ENCODE assay signal across 20 cellular contexts in the genomic region with DNA sequence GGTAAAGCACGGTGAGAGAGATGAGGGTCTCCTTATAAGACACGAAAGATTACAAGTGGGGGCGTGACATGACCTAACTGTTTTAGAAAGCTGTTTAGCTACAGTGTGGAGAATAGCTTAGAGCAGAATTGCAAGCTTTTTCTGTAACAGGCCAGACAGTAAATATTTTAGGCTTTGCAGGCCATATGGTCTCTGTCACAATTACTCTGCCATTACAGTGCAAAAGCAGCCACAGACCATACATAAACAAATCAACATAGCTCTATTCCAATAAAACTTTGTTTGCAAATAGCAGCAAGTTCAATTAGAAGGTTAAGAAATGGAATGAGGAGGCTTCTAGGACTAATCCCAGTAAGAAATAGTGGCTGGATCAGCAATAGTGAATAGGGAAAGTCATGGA. TPM values are rescaled to one million over a fixed set of nuclear protein-coding genes. Genes with fewer than 3 reads are reported as not detected.
DNase-seq lines count a peak whose midpoint lies in the region; ATAC-seq and TF ChIP-seq lines count a peak whose summit lies in the region.
"Had no signal": no experiment of that assay in that cellular context is flagged by ENCODE, and none has a peak within 500 bp of the region (broad histone marks: within the 10 kb centered on the region; RNA-seq: fewer than 3 reads in every experiment).

No MANE protein-coding gene starts in this region.

- H3K4me1 Mint-ChIP-seq in activated CD8-positive, alpha-beta T cell treated with anti-CD3 and anti-CD28 coated beads for 36 hours (ENCODE audit: low read depth), result no peaks in the 10 kb centered on the region
- peaks cover 2% of the 10 kb centered on the region for H3K4me1 Mint-ChIP-seq in activated CD8-positive, alpha-beta T cell treated with anti-CD3 and anti-CD28 coated beads, Interleukin-2, amount 10 ng/mL, durations not matched to agents 7 days and 5 days (ENCODE audit: low read depth)
- H3K4me1 Mint-ChIP-seq: B cell had no signal

- no peaks in the 10 kb centered on the region for H3K27me3 Mint-ChIP-seq in activated CD8-positive, alpha-beta T cell treated with anti-CD3 and anti-CD28 coated beads for 36 hours
- no peaks in the 10 kb centered on the region for H3K27me3 Mint-ChIP-seq in activated CD8-positive, alpha-beta T cell treated with anti-CD3 and anti-CD28 coated beads, Interleukin-2, amount 10 ng/mL, durations not matched to agents 7 days and 5 days (ENCODE audit: low read depth)
- H3K27me3 Mint-ChIP-seq: B cell had no signal

- intact Hi-C loops in activated CD8-positive, alpha-beta T cell treated with anti-CD3 and anti-CD28 coated beads for 36 hours (cut with micrococcal nuclease), result no loop called here
- intact Hi-C loops in left lung (cut with DNase I), result no loop called here
- intact Hi-C loops in prostate gland (cut with DNase I), result no loop called here

- H3K4me3 Mint-ChIP-seq in activated CD8-positive, alpha-beta T cell treated with anti-CD3 and anti-CD28 coated beads for 36 hours, result no peak overlapping the region
- no peak overlapping the region for H3K4me3 Mint-ChIP-seq in activated CD8-positive, alpha-beta T cell treated with anti-CD3 and anti-CD28 coated beads, Interleukin-2, amount 10 ng/mL, durations not matched to agents 7 days and 5 days
- H3K4me3 Mint-ChIP-seq: B cell had no signal

- H3K9ac ChIP-seq in adipocyte (ENCODE audit: low read length), result no peak overlapping the region
- no peak overlapping the region for H3K9ac ChIP-seq in stomach smooth muscle (ENCODE audit: low read length in 2 of 2)
- H3K9ac ChIP-seq: GM23248 had no signal

- H3K9me3 Mint-ChIP-seq in activated CD8-positive, alpha-beta T cell treated with anti-CD3 and anti-CD28 coated beads for 36 hours, result no peaks in the 10 kb centered on the region
- no peaks in the 10 kb centered on the region for H3K9me3 Mint-ChIP-seq in activated CD8-positive, alpha-beta T cell treated with anti-CD3 and anti-CD28 coated beads, Interleukin-2, amount 10 ng/mL, durations not matched to agents 7 days and 5 days (ENCODE audit: insufficient read depth)

- no peak overlapping the region for H3K4me3 ChIP-seq in adipocyte (ENCODE audit: low read length)
- no peak overlapping the region for H3K4me3 ChIP-seq in left lung
- H3K4me3 ChIP-seq in stomach smooth muscle (ENCODE audit: low read length in 2 of 2), result peak overlapping the region in 1 of 2 donors; percentile 32
- H3K4me3 ChIP-seq in prostate gland, result no peak overlapping the region
- H3K4me3 ChIP-seq: GM23248, HAP-1 had no signal

- H3K4me1 ChIP-seq in adipocyte (ENCODE audit: control insufficient read depth, insufficient read depth, low read length) (no peaks in the 10 kb centered on the region), left lung (no peaks in the 10 kb centered on the region), stomach smooth muscle (ENCODE audit: control insufficient read depth, insufficient read depth, low read length) (no peaks in the 10 kb centered on the region), prostate gland (replicated peaks) (no peaks in the 10 kb centered on the region)
- H3K4me1 ChIP-seq: Caco-2 had no signal

- POLR2A ChIA-PET in activated CD8-positive, alpha-beta T cell treated with anti-CD3 and anti-CD28 coated beads for 36 hours (lab: Charles Lee), result no interaction called here
- POLR2A ChIA-PET in activated CD8-positive, alpha-beta T cell treated with anti-CD3 and anti-CD28 coated beads, Interleukin-2, amount 10 ng/mL, durations not matched to agents 7 days and 5 days (lab: Charles Lee), result no interaction called here

- no peak for TF ChIP-seq POLR2A in prostate gland (IDR thresholded peaks at IDR 0.05)

- H3K9me3 ChIP-seq in adipocyte (ENCODE audit: control insufficient read depth, low read length), result no peaks in the 10 kb centered on the region
- H3K9me3 ChIP-seq in left lung, result no peaks in the 10 kb centered on the region
- H3K9me3 ChIP-seq in stomach smooth muscle (ENCODE audit: control insufficient read depth in 2 of 2, low read length in 2 of 2), result no peaks in the 10 kb centered on the region
- no peaks in the 10 kb centered on the region for H3K9me3 ChIP-seq in prostate gland
- H3K9me3 ChIP-seq: Caco-2, HAP-1 had no signal

- no peak overlapping the region for H3K27ac ChIP-seq in left lung
- H3K27ac ChIP-seq in stomach smooth muscle (ENCODE audit: low read length), result peak overlapping the region; percentile 26
- no peak overlapping the region for H3K27ac ChIP-seq in prostate gland
- H3K27ac ChIP-seq: GM23248 had no signal

- H3K36me3 ChIP-seq in adipocyte (ENCODE audit: control insufficient read depth, insufficient read depth, low read length, severe bottlenecking) (peaks cover 98% of the 10 kb centered on the region), left lung (peaks cover 0 to 91% of the 10 kb centered on the region in 2 donors), stomach smooth muscle (ENCODE audit: control insufficient read depth in 2 of 2, insufficient read depth in 2 of 2, low read length in 2 of 2) (peaks cover 24 to 36% of the 10 kb centered on the region in 2 donors), prostate gland (peaks cover under 1 to 6% of the 10 kb centered on the region in 2 donors)

- no peak for ATAC-seq in activated CD8-positive, alpha-beta T cell treated with anti-CD3 and anti-CD28 coated beads for 36 hours
- no peak for ATAC-seq in activated CD8-positive, alpha-beta T cell treated with anti-CD3 and anti-CD28 coated beads, Interleukin-2, amount 10 ng/mL, durations not matched to agents 7 days and 5 days
- peak; percentile 30 for ATAC-seq in left lung
- ATAC-seq: PC-3 had no signal

- no peaks in the 10 kb centered on the region for H3K27me3 ChIP-seq in adipocyte (replicated peaks; ENCODE audit: control insufficient read depth, insufficient read depth, low read length)
- no peaks in the 10 kb centered on the region for H3K27me3 ChIP-seq in left lung
- no peaks in the 10 kb centered on the region for H3K27me3 ChIP-seq in stomach smooth muscle (ENCODE audit: control insufficient read depth in 1 of 2, insufficient read depth in 2 of 2, low read length in 2 of 2)
- H3K27me3 ChIP-seq in prostate gland (replicated peaks; ENCODE audit: insufficient read depth), result no peaks in the 10 kb centered on the region

- no peak for TF ChIP-seq CTCF in activated CD8-positive, alpha-beta T cell treated with anti-CD3 and anti-CD28 coated beads for 36 hours (IDR thresholded peaks at IDR 0.05)
- TF ChIP-seq CTCF in left lung (IDR thresholded peaks at IDR 0.05), result no peak
- TF ChIP-seq CTCF in prostate gland (IDR thresholded peaks at IDR 0.05), result no peak

- peaks cover 26% of the 10 kb centered on the region for H3K36me3 Mint-ChIP-seq in activated CD8-positive, alpha-beta T cell treated with anti-CD3 and anti-CD28 coated beads for 36 hours (ENCODE audit: low read depth)
- peaks cover 35% of the 10 kb centered on the region for H3K36me3 Mint-ChIP-seq in activated CD8-positive, alpha-beta T cell treated with anti-CD3 and anti-CD28 coated beads, Interleukin-2, amount 10 ng/mL, durations not matched to agents 7 days and 5 days (ENCODE audit: low read depth)

- no peak for DNase-seq in activated CD8-positive, alpha-beta T cell treated with anti-CD3 and anti-CD28 coated beads for 36 hours
- no peak for DNase-seq in activated CD8-positive, alpha-beta T cell treated with anti-CD3 and anti-CD28 coated beads, Interleukin-2, amount 10 ng/mL, durations not matched to agents 7 days and 5 days
- DNase-seq in adipocyte (ENCODE audit: low read depth) (peak; percentile 66), left lung (no peak), prostate gland (ENCODE audit: low spot score) (no peak), medulla oblongata (ENCODE audit: extremely low spot score) (no peak)
- DNase-seq: Caco-2, GF-D8, GM23248, KBM-7, MV-4-11, NCI-H187, NCI-H2107, NCI-H2227 treated with DMSO at 0.1 percent for 48 hours, NCI-H510A treated with DMSO at 0.1 percent for 48 hours, NCI-H774, PC-3 had no signal

- H3K27ac Mint-ChIP-seq in activated CD8-positive, alpha-beta T cell treated with anti-CD3 and anti-CD28 coated beads for 36 hours, result peak overlapping the region; percentile 73
- H3K27ac Mint-ChIP-seq in activated CD8-positive, alpha-beta T cell treated with anti-CD3 and anti-CD28 coated beads, Interleukin-2, amount 10 ng/mL, durations not matched to agents 7 days and 5 days, result no peak overlapping the region
- H3K27ac Mint-ChIP-seq: B cell had no signal

- WGBS in prostate gland, result 70% methylated on average over 3 of the region's 3 CpGs

- CTCF ChIA-PET in activated CD8-positive, alpha-beta T cell treated with anti-CD3 and anti-CD28 coated beads for 36 hours (lab: Charles Lee), result interaction anchor here (2.0 kb wide), 1 partner anchor 109 kb away, joined by 7 read pairs; a partner anchor contains a TSS
- CTCF ChIA-PET in activated CD8-positive, alpha-beta T cell treated with anti-CD3 and anti-CD28 coated beads, Interleukin-2, amount 10 ng/mL, durations not matched to agents 7 days and 5 days (lab: Charles Lee), result interaction anchor here (12.7 kb wide), 1 partner anchor 110 kb away, joined by 60 read pairs; a partner anchor contains a TSS

RNA-seq across cellular contexts. Expression of a gene that starts 16.8 kb away (rescaled TPM):
- 10 to 100 TPM; 13.2 to 17.5 TPM for total RNA-seq in activated CD8-positive, alpha-beta T cell treated with anti-CD3 and anti-CD28 coated beads for 36 hours
- total RNA-seq in activated CD8-positive, alpha-beta T cell treated with anti-CD3 and anti-CD28 coated beads, Interleukin-2, amount 10 ng/mL, durations not matched to agents 7 days and 5 days, result 1 to 10 TPM; 9.3 to 10.0 TPM
- total RNA-seq in left lung (10 to 100 TPM; 44.0 to 61.8 TPM), prostate gland (10 to 100 TPM; 31.6 to 74.8 TPM)

RNA-seq across cellular contexts. Expression of a gene that starts 16.9 kb away (rescaled TPM):
- 1 to 10 TPM; 1.5 to 1.6 TPM for total RNA-seq in activated CD8-positive, alpha-beta T cell treated with anti-CD3 and anti-CD28 coated beads for 36 hours
- total RNA-seq in activated CD8-positive, alpha-beta T cell treated with anti-CD3 and anti-CD28 coated beads, Interleukin-2, amount 10 ng/mL, durations not matched to agents 7 days and 5 days, result under 1 TPM; 0.57 to 0.87 TPM
- total RNA-seq in left lung (1 to 10 TPM; 2.5 to 3.8 TPM), prostate gland (10 to 100 TPM in 1 of 2 donors, 1 to 10 TPM in 1; 9.5 to 23.7 TPM)
